Comparison of ENCODE assay signal across 1 cellular context in genomic region chr3:30135190-30135589, GRCh38.
TF ChIP-seq lines count a peak whose summit lies in the region.

No MANE protein-coding gene starts in this region.

TF ChIP-seq in A549, 52 proteins besides CTCF, POLR2A, EP300 and RAD21:
- TF ChIP-seq HES2 (IDR thresholded peaks at IDR 0.05) (no peak), SMC3 (IDR thresholded peaks at IDR 0.05) (peak; percentile 85), E2F6 (IDR thresholded peaks at IDR 0.05; ENCODE audit: borderline replicate concordance, low read depth) (no peak), KDM1A (IDR thresholded peaks at IDR 0.05; ENCODE audit: low read depth) (no peak), NR3C1 (IDR thresholded peaks at IDR 0.05) (no peak), POLR2AphosphoS2 (conservative IDR thresholded peaks at IDR 0.05; ENCODE audit: low read length) (no peak), RARB (CRISPR knock-in tag; IDR thresholded peaks at IDR 0.05) (no peak)
TF ChIP-seq in A549: peak in this region for 1.
